In the genomic region with DNA sequence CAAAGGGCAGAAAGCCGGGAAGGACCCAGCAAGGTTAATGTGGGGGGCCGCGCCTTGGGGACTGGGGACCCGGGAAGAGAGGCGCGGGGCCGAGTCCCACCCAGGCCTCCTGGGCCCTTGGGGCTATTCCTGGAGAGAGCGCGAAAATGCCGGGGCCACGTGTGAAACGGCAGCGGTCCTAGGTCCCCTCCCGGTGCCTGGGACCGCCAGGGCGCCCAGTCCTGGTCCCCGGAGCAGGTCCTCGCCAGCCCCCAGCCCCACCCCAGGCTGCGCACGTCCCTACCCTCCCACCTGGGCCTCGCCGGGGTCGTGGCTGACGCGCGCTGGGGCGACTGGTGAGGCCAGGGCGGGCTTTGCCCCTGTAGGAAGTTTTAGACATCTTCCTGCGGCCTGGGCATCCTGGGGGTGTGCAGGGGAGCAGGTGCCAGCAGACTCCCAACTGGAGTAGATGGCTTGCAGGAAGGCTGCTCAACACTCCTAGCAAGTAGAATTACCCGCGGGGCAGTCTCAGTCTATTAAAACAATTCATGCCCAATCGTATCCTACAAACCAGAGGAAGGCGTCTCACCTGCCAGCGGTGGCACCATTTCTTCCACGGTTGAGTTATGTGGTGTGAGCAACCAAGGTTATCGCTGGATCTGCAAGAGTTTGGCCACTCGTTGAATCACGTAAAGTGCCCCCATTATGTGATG, we compare ENCODE assay signal across 8 cellular contexts. TPM values are rescaled to one million over a fixed set of nuclear protein-coding genes. Genes with fewer than 3 reads are reported as not detected.
A peak's percentile ranks its signal among the peaks of the same experiment; 100 is the strongest.
DNase-seq lines count a peak whose midpoint lies in the region; ATAC-seq and TF ChIP-seq lines count a peak whose summit lies in the region.

No MANE protein-coding gene starts in this region.

- ATAC-seq in HG02852 (IDR thresholded peaks at IDR 0.05; ENCODE audit: unreplicated experiment) (peak; percentile 1), gastroesophageal sphincter (peak; percentile 14), HG02642 (IDR thresholded peaks at IDR 0.05; ENCODE audit: poor library complexity, unreplicated experiment) (no peak)
- peak; percentile 37 for ATAC-seq in activated CD8-positive, alpha-beta T cell treated with anti-CD3 and anti-CD28 coated beads, Interleukin-2, amount 10 ng/mL, durations not matched to agents 7 days and 5 days

- no peaks in the 10 kb centered on the region for H3K79me2 ChIP-seq in parathyroid adenoma

- peak overlapping the region; percentile 75 to 80 for H3K4me3 ChIP-seq in gastroesophageal sphincter
- peak overlapping the region; percentile 62 for H3K4me3 ChIP-seq in parathyroid adenoma (ENCODE audit: low read depth, low read length)

- TF ChIP-seq POLR2A in gastroesophageal sphincter (IDR thresholded peaks at IDR 0.05), result no peak

- H3K36me3 ChIP-seq in gastroesophageal sphincter (no peaks in the 10 kb centered on the region), parathyroid adenoma (ENCODE audit: control insufficient read depth, insufficient read depth, low read length) (no peaks in the 10 kb centered on the region)

- no peaks in the 10 kb centered on the region for H3K27me3 Mint-ChIP-seq in Calu3 (ENCODE audit: unreplicated experiment)
- peaks cover 11% of the 10 kb centered on the region for H3K27me3 Mint-ChIP-seq in activated CD8-positive, alpha-beta T cell treated with anti-CD3 and anti-CD28 coated beads, Interleukin-2, amount 10 ng/mL, durations not matched to agents 7 days and 5 days (ENCODE audit: low read depth)

- H3K4me1 Mint-ChIP-seq in Calu3 (ENCODE audit: low read depth, unreplicated experiment), result peaks cover 12% of the 10 kb centered on the region
- peaks cover 33% of the 10 kb centered on the region for H3K4me1 Mint-ChIP-seq in activated CD8-positive, alpha-beta T cell treated with anti-CD3 and anti-CD28 coated beads, Interleukin-2, amount 10 ng/mL, durations not matched to agents 7 days and 5 days (ENCODE audit: low read depth)

- H3K4me1 ChIP-seq in gastroesophageal sphincter (peaks cover 0 to 33% (median 6%) of the 10 kb centered on the region in 3 donors), parathyroid adenoma (no peaks in the 10 kb centered on the region)

- DNase-seq in Calu3, result peak; percentile 37
- peak; percentile 22 for DNase-seq in activated CD8-positive, alpha-beta T cell treated with anti-CD3 and anti-CD28 coated beads, Interleukin-2, amount 10 ng/mL, durations not matched to agents 7 days and 5 days
- no peak for DNase-seq in NCI-H774 (lab: John Stamatoyannopoulos, UW)
- DNase-seq in amniotic stem cell (lab: John Stamatoyannopoulos, UW), result no peak

- TF ChIP-seq EP300 in gastroesophageal sphincter (IDR thresholded peaks at IDR 0.05), result no peak

- H3K4me3 Mint-ChIP-seq in Calu3 (ENCODE audit: low read depth, unreplicated experiment), result peak overlapping the region; percentile 98
- H3K4me3 Mint-ChIP-seq in activated CD8-positive, alpha-beta T cell treated with anti-CD3 and anti-CD28 coated beads, Interleukin-2, amount 10 ng/mL, durations not matched to agents 7 days and 5 days, result peak overlapping the region; percentile 95

- intact Hi-C loops in Calu3 (cut with micrococcal nuclease; ENCODE audit: unreplicated experiment), result loop anchor here (2.0 to 10.0 kb wide), 3 partner anchors 39 to 165 kb away; no protein-coding TSS in a partner anchor

- POLR2A ChIA-PET in activated CD8-positive, alpha-beta T cell treated with anti-CD3 and anti-CD28 coated beads, Interleukin-2, amount 10 ng/mL, durations not matched to agents 7 days and 5 days (lab: Charles Lee), result no interaction called here

- H3K9me3 Mint-ChIP-seq in Calu3 (ENCODE audit: low read depth, unreplicated experiment), result no peaks in the 10 kb centered on the region
- no peaks in the 10 kb centered on the region for H3K9me3 Mint-ChIP-seq in activated CD8-positive, alpha-beta T cell treated with anti-CD3 and anti-CD28 coated beads, Interleukin-2, amount 10 ng/mL, durations not matched to agents 7 days and 5 days (ENCODE audit: insufficient read depth)

- no peak for TF ChIP-seq CTCF in Calu3 (IDR thresholded peaks at IDR 0.05; ENCODE audit: unreplicated experiment)
- TF ChIP-seq CTCF in gastroesophageal sphincter (IDR thresholded peaks at IDR 0.05), result no peak
- no peak for TF ChIP-seq CTCF in parathyroid adenoma (IDR thresholded peaks at IDR 0.05)

- peak overlapping the region; percentile 45 for H2AFZ ChIP-seq in parathyroid adenoma

- H3K27ac ChIP-seq in gastroesophageal sphincter, result peak overlapping the region; percentile 56 to 86 (median 86)
- no peak overlapping the region for H3K27ac ChIP-seq in parathyroid adenoma

- H3K4me2 ChIP-seq in parathyroid adenoma (ENCODE audit: low read length), result peak overlapping the region; percentile 85

- H3K9ac ChIP-seq in parathyroid adenoma, result no peak overlapping the region

- H3K27me3 ChIP-seq in gastroesophageal sphincter (no peaks in the 10 kb centered on the region), parathyroid adenoma (ENCODE audit: control insufficient read depth, insufficient read depth, low read length) (no peaks in the 10 kb centered on the region)

- H3K27ac Mint-ChIP-seq in Calu3 (ENCODE audit: unreplicated experiment), result peak overlapping the region; percentile 21
- H3K27ac Mint-ChIP-seq in activated CD8-positive, alpha-beta T cell treated with anti-CD3 and anti-CD28 coated beads, Interleukin-2, amount 10 ng/mL, durations not matched to agents 7 days and 5 days, result peak overlapping the region; percentile 95

- H3K36me3 Mint-ChIP-seq in Calu3 (ENCODE audit: insufficient read depth, unreplicated experiment), result peaks cover 22% of the 10 kb centered on the region
- H3K36me3 Mint-ChIP-seq in activated CD8-positive, alpha-beta T cell treated with anti-CD3 and anti-CD28 coated beads, Interleukin-2, amount 10 ng/mL, durations not matched to agents 7 days and 5 days (ENCODE audit: low read depth), result peaks cover 1% of the 10 kb centered on the region

- CTCF ChIA-PET in Calu3 (lab: Charles Lee), result no interaction called here
- CTCF ChIA-PET in activated CD8-positive, alpha-beta T cell treated with anti-CD3 and anti-CD28 coated beads, Interleukin-2, amount 10 ng/mL, durations not matched to agents 7 days and 5 days (lab: Charles Lee), result no interaction called here

- H3K9me3 ChIP-seq in gastroesophageal sphincter (no peaks in the 10 kb centered on the region), parathyroid adenoma (ENCODE audit: control insufficient read depth, low read length) (no peaks in the 10 kb centered on the region)

- BruUV-seq in Calu3 (replicated peaks; lab: Mats Ljungman, UMichigan), result no TSS peak

- 52 to 86% methylated on average over 4 to 5 of the region's 38 CpGs for WGBS in gastroesophageal sphincter (ENCODE audit: low coverage in 1 of 2), 2 donors

RNA-seq across cellular contexts. Expression of a gene that starts 0.8 kb away (rescaled TPM):
- 20.8 and 24.0 TPM in 2 replicates for total RNA-seq in Calu3 (2022)
- total RNA-seq in activated CD8-positive, alpha-beta T cell treated with anti-CD3 and anti-CD28 coated beads, Interleukin-2, amount 10 ng/mL, durations not matched to agents 7 days and 5 days, result 10 to 100 TPM; 16.7 to 20.8 TPM
- 10 to 100 TPM in 2 of 4 donors, 1 to 10 TPM in 2; 8.8 to 15.8 (median 11.9) TPM for total RNA-seq in gastroesophageal sphincter

Comparison
In these comparisons a context has a peak if more than half of its experiments do, and no peak if none do; other contexts are left out.
1. DNase-seq: peak in Calu3 (single experiment) and activated CD8-positive, alpha-beta T cell treated with anti-CD3 and anti-CD28 coated beads, Interleukin-2, amount 10 ng/mL, durations not matched to agents 7 days and 5 days (single experiment); none in NCI-H774 (single experiment) and amniotic stem cell (single experiment).